3 cellular contexts compared by ENCODE assay signal in the genomic region with DNA sequence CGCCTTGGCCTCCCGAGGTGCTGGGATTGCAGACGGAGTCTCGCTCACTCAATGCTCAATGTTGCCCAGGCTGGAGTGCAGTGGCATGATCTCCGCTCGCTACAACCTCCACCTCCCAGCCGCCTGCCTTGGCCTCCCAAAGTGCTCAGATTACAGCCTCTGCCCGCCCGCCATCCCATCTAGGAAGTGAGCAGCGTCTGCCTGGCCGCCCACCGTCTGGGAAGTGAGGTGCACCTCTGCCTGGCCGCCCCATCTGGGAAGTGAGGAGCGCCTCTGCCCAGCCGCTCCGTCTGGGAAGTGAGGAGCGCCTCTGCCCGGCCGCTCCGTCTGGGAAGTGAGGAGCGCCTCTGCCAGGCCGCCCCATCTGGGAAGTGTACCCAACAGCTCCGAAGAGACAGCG. TPM values are rescaled to one million over a fixed set of nuclear protein-coding genes. Genes with fewer than 3 reads are reported as not detected.
"Had no signal": no experiment of that assay in that cellular context is flagged by ENCODE, and none has a peak within 500 bp of the region (broad histone marks: within the 10 kb centered on the region; RNA-seq: fewer than 3 reads in every experiment).

No MANE protein-coding gene starts in this region.

RNA-seq across cellular contexts. Expression of gene DRD2, which starts 48.7 kb away (rescaled TPM):
- total RNA-seq: HepG2, IMR-90, K562 had no signal
